In the genomic region with DNA sequence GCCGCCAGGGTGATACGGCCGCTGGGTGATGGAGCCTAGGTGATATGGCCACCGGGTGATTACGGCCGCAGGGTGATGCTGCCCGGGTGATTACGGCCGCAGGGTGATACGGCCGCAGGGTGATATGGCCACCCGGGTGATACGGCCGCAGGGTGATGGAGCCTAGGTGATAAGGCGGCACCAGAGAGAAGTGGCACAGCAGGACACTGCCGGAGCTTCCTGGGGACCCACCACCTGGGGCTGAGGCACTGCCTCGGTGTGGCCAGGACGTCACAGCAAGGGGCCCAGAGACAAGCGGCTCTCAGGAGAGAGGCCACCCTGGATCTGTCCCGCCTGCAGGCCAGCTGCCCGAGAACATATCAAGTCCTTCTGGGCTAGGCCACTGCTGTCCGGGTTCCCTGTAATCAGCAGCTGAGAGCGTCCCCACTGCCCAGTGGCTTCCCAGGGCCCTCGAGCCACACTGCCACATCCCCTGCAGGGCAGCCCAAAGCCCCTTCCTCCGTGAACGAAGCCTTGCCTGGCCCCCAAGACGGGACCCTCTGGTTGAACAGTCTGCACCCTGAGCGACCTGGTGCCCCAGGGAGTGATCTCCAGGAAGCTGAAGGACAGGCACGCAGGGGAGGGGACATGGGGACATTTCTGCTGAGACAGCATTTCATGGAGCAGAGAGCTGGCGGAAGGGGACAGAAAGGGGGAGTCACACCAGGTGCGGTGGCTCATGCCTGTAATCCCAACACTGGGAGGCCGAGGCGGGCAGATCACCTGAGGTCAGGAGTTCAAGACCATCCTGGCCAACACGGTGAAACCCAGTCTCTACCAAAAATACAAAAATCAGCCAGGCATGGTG, we compare ENCODE assay signal across 1 cellular context.
TF ChIP-seq lines count a peak whose summit lies in the region.

No MANE protein-coding gene starts in this region.

TF ChIP-seq in GM23338, 12 proteins besides CTCF, POLR2A, EP300 and RAD21:
- TF ChIP-seq, protein P1, sequence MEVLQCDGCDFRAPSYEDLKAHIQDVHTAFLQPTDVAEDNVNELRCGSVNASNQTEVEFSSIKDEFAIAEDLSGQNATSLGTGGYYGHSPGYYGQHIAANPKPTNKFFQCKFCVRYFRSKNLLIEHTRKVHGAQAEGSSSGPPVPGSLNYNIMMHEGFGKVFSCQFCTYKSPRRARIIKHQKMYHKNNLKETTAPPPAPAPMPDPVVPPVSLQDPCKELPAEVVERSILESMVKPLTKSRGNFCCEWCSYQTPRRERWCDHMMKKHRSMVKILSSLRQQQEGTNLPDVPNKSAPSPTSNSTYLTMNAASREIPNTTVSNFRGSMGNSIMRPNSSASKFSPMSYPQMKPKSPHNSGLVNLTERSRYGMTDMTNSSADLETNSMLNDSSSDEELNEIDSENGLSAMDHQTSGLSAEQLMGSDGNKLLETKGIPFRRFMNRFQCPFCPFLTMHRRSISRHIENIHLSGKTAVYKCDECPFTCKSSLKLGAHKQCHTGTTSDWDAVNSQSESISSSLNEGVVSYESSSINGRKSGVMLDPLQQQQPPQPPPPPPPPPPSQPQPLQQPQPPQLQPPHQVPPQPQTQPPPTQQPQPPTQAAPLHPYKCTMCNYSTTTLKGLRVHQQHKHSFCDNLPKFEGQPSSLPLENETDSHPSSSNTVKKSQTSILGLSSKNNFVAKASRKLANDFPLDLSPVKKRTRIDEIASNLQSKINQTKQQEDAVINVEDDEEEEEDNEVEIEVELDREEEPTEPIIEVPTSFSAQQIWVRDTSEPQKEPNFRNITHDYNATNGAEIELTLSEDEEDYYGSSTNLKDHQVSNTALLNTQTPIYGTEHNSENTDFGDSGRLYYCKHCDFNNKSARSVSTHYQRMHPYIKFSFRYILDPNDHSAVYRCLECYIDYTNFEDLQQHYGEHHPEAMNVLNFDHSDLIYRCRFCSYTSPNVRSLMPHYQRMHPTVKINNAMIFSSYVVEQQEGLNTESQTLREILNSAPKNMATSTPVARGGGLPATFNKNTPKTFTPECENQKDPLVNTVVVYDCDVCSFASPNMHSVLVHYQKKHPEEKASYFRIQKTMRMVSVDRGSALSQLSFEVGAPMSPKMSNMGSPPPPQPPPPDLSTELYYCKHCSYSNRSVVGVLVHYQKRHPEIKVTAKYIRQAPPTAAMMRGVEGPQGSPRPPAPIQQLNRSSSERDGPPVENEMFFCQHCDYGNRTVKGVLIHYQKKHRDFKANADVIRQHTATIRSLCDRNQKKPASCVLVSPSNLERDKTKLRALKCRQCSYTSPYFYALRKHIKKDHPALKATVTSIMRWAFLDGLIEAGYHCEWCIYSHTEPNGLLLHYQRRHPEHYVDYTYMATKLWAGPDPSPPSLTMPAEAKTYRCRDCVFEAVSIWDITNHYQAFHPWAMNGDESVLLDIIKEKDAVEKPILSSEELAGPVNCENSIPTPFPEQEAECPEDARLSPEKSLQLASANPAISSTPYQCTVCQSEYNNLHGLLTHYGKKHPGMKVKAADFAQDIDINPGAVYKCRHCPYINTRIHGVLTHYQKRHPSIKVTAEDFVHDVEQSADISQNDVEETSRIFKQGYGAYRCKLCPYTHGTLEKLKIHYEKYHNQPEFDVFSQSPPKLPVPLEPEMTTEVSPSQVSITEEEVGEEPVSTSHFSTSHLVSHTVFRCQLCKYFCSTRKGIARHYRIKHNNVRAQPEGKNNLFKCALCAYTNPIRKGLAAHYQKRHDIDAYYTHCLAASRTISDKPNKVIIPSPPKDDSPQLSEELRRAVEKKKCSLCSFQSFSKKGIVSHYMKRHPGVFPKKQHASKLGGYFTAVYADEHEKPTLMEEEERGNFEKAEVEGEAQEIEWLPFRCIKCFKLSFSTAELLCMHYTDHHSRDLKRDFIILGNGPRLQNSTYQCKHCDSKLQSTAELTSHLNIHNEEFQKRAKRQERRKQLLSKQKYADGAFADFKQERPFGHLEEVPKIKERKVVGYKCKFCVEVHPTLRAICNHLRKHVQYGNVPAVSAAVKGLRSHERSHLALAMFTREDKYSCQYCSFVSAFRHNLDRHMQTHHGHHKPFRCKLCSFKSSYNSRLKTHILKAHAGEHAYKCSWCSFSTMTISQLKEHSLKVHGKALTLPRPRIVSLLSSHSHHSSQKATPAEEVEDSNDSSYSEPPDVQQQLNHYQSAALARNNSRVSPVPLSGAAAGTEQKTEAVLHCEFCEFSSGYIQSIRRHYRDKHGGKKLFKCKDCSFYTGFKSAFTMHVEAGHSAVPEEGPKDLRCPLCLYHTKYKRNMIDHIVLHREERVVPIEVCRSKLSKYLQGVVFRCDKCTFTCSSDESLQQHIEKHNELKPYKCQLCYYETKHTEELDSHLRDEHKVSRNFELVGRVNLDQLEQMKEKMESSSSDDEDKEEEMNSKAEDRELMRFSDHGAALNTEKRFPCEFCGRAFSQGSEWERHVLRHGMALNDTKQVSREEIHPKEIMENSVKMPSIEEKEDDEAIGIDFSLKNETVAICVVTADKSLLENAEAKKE (CRISPR knock-in tag; IDR thresholded peaks at IDR 0.05), result no peak
- no peak for TF ChIP-seq EZH2phosphoT487 (IDR thresholded peaks at IDR 0.05; ENCODE audit: unreplicated experiment)
- TF ChIP-seq STAT1 (IDR thresholded peaks at IDR 0.05; ENCODE audit: unreplicated experiment), result no peak
- TF ChIP-seq EZH2 (IDR thresholded peaks at IDR 0.05; ENCODE audit: low read depth, unreplicated experiment), result no peak
- TF ChIP-seq ZNF114 (CRISPR knock-in tag; IDR thresholded peaks at IDR 0.05), result no peak
- TF ChIP-seq POLR2AphosphoS5 (IDR thresholded peaks at IDR 0.05; ENCODE audit: low read depth), result no peak
- TF ChIP-seq JUNB (IDR thresholded peaks at IDR 0.05; ENCODE audit: unreplicated experiment), result no peak
- no peak for TF ChIP-seq ZNF331 (CRISPR knock-in tag; IDR thresholded peaks at IDR 0.05; ENCODE audit: low read depth)
- no peak for TF ChIP-seq NANOG (IDR thresholded peaks at IDR 0.05; ENCODE audit: borderline replicate concordance)
- TF ChIP-seq CREB1 (CRISPR knock-in tag; IDR thresholded peaks at IDR 0.05; ENCODE audit: low read depth), result no peak
- TF ChIP-seq, protein P2, sequence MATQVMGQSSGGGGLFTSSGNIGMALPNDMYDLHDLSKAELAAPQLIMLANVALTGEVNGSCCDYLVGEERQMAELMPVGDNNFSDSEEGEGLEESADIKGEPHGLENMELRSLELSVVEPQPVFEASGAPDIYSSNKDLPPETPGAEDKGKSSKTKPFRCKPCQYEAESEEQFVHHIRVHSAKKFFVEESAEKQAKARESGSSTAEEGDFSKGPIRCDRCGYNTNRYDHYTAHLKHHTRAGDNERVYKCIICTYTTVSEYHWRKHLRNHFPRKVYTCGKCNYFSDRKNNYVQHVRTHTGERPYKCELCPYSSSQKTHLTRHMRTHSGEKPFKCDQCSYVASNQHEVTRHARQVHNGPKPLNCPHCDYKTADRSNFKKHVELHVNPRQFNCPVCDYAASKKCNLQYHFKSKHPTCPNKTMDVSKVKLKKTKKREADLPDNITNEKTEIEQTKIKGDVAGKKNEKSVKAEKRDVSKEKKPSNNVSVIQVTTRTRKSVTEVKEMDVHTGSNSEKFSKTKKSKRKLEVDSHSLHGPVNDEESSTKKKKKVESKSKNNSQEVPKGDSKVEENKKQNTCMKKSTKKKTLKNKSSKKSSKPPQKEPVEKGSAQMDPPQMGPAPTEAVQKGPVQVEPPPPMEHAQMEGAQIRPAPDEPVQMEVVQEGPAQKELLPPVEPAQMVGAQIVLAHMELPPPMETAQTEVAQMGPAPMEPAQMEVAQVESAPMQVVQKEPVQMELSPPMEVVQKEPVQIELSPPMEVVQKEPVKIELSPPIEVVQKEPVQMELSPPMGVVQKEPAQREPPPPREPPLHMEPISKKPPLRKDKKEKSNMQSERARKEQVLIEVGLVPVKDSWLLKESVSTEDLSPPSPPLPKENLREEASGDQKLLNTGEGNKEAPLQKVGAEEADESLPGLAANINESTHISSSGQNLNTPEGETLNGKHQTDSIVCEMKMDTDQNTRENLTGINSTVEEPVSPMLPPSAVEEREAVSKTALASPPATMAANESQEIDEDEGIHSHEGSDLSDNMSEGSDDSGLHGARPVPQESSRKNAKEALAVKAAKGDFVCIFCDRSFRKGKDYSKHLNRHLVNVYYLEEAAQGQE (IDR thresholded peaks at IDR 0.05; ENCODE audit: unreplicated experiment), result no peak
- TF ChIP-seq, protein P3, sequence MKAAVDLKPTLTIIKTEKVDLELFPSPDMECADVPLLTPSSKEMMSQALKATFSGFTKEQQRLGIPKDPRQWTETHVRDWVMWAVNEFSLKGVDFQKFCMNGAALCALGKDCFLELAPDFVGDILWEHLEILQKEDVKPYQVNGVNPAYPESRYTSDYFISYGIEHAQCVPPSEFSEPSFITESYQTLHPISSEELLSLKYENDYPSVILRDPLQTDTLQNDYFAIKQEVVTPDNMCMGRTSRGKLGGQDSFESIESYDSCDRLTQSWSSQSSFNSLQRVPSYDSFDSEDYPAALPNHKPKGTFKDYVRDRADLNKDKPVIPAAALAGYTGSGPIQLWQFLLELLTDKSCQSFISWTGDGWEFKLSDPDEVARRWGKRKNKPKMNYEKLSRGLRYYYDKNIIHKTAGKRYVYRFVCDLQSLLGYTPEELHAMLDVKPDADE (IDR thresholded peaks at IDR 0.05), result no peak
